In genomic region chr5:73445708-73446630, GRCh38 we compare ENCODE assay signal across 11 cellular contexts. TPM values are rescaled to one million over a fixed set of nuclear protein-coding genes. Genes with fewer than 3 reads are reported as not detected.
DNase-seq lines count a peak whose midpoint lies in the region; ATAC-seq and TF ChIP-seq lines count a peak whose summit lies in the region.
"Had no signal": no experiment of that assay in that cellular context is flagged by ENCODE, and none has a peak within 500 bp of the region (broad histone marks: within the 10 kb centered on the region; RNA-seq: fewer than 3 reads in every experiment).

No MANE protein-coding gene starts in this region.

- H3K36me3 Mint-ChIP-seq in activated CD4-positive, alpha-beta T cell treated with anti-CD3 and anti-CD28 coated beads for 36 hours (ENCODE audit: low read depth): no peaks in the 10 kb centered on the region
- peaks cover 2% of the 10 kb centered on the region for H3K36me3 Mint-ChIP-seq in T-helper 17 cell (ENCODE audit: low read depth)

- peak overlapping the region; percentile 85 for H3K4me2 ChIP-seq in smooth muscle cell

- 36% methylated on average over 7 of the region's 7 CpGs for WGBS in smooth muscle cell (ENCODE audit: low lambda C conversion rate)

- H3K27ac Mint-ChIP-seq in activated CD4-positive, alpha-beta T cell treated with anti-CD3 and anti-CD28 coated beads for 36 hours: no peak overlapping the region
- H3K27ac Mint-ChIP-seq in T-helper 17 cell: peak overlapping the region; percentile 89

- H3K4me1 Mint-ChIP-seq in activated CD4-positive, alpha-beta T cell treated with anti-CD3 and anti-CD28 coated beads for 36 hours: peaks cover 8% of the 10 kb centered on the region
- peaks cover 15% of the 10 kb centered on the region for H3K4me1 Mint-ChIP-seq in T-helper 17 cell

- ATAC-seq in activated CD4-positive, alpha-beta T cell treated with anti-CD3 and anti-CD28 coated beads for 36 hours: no peak
- ATAC-seq in T-helper 17 cell (no peak), HG03378 (IDR thresholded peaks at IDR 0.05; ENCODE audit: unreplicated experiment) (no peak)

- POLR2A ChIA-PET in activated CD4-positive, alpha-beta T cell treated with anti-CD3 and anti-CD28 coated beads for 36 hours (lab: Charles Lee): no interaction called here

- H2AFZ ChIP-seq in smooth muscle cell (ENCODE audit: low read depth): no peak overlapping the region

- no peak overlapping the region for H3K27ac ChIP-seq in smooth muscle cell (ENCODE audit: low read depth)
- H3K27ac ChIP-seq: BLaER1 treated with 17β-estradiol and CSF1 and Interleukin-3, amounts not matched to agents 10 nM and 100 nM had no signal

- H3F3A ChIP-seq in smooth muscle cell (ENCODE audit: low read depth): no peaks in the 10 kb centered on the region

- H3K27me3 Mint-ChIP-seq in activated CD4-positive, alpha-beta T cell treated with anti-CD3 and anti-CD28 coated beads for 36 hours: peaks cover 72% of the 10 kb centered on the region
- H3K27me3 Mint-ChIP-seq in T-helper 17 cell: peaks cover 70% of the 10 kb centered on the region

- no peak for DNase-seq in activated CD4-positive, alpha-beta T cell treated with anti-CD3 and anti-CD28 coated beads for 36 hours
- DNase-seq in activated CD4-positive, alpha-beta T cell treated with anti-CD3 and anti-CD28 coated beads for 1 hour: no peak
- DNase-seq in T-helper 17 cell (no peak), fibroblast of mammary gland (ENCODE audit: low read depth) (no peak), smooth muscle cell (lab: John Stamatoyannopoulos, UW; ENCODE audit: unreplicated experiment) (no peak), COLO829 (ENCODE audit: low spot score) (no peak), DMS53 (lab: John Stamatoyannopoulos, UW) (no peak)
- DNase-seq: activated gamma-delta T cell treated with Interleukin-2 at 50 U/mL for 16 hours; stimulated activated CD4-positive, alpha-beta T cell treated with anti-CD3 and anti-CD28 coated beads, Interleukin-15, amount 100 ng/mL, for 24 hours had no signal

- H4K20me1 ChIP-seq in smooth muscle cell (ENCODE audit: low read depth): peaks cover 39% of the 10 kb centered on the region

- intact Hi-C loops in activated CD4-positive, alpha-beta T cell treated with anti-CD3 and anti-CD28 coated beads for 36 hours (cut with DNase I, micrococcal nuclease): loop anchor here (5.0 kb wide), 2 partner anchors 51 to 284 kb away; partner anchors contain the start of gene BTF3 (in 1 of the 2)

- peaks cover 77% of the 10 kb centered on the region for H3K27me3 ChIP-seq in smooth muscle cell (ENCODE audit: low read depth)

- H3K9ac ChIP-seq in smooth muscle cell (ENCODE audit: low read depth): peak overlapping the region; percentile 8

- H3K79me2 ChIP-seq in smooth muscle cell (ENCODE audit: low read depth): peaks cover 20% of the 10 kb centered on the region

- H3K4me3 ChIP-seq in fibroblast of mammary gland (ENCODE audit: control insufficient read depth, low read depth, low read length) (peak overlapping the region; percentile 51), smooth muscle cell (peak overlapping the region; percentile 49)

- CTCF ChIA-PET in activated CD4-positive, alpha-beta T cell treated with anti-CD3 and anti-CD28 coated beads for 36 hours (lab: Charles Lee): interaction anchor here (0.6 to 1.1 kb wide), 3 partner anchors 147 to 230 kb away, joined by 3 read pairs; no protein-coding TSS in a partner anchor

- no peaks in the 10 kb centered on the region for H3K9me3 Mint-ChIP-seq in activated CD4-positive, alpha-beta T cell treated with anti-CD3 and anti-CD28 coated beads for 36 hours (ENCODE audit: low read depth)

- no peaks in the 10 kb centered on the region for H3K36me3 ChIP-seq in smooth muscle cell (ENCODE audit: low read depth)
- H3K36me3 ChIP-seq: BLaER1 treated with 17β-estradiol and CSF1 and Interleukin-3, amounts not matched to agents 10 nM and 100 nM had no signal

- H3K4me1 ChIP-seq in smooth muscle cell (ENCODE audit: low read depth): peaks cover 45% of the 10 kb centered on the region

- peaks cover 14% of the 10 kb centered on the region for H3K9me3 ChIP-seq in T-helper 17 cell (ENCODE audit: control insufficient read depth, low read length, poor library complexity, severe bottlenecking)
- H3K9me3 ChIP-seq in smooth muscle cell (replicated peaks; ENCODE audit: low read depth): no peaks in the 10 kb centered on the region

- H3K4me3 Mint-ChIP-seq in activated CD4-positive, alpha-beta T cell treated with anti-CD3 and anti-CD28 coated beads for 36 hours: peak overlapping the region; percentile 60
- H3K4me3 Mint-ChIP-seq in T-helper 17 cell: peak overlapping the region; percentile 81

- TF ChIP-seq CTCF in fibroblast of mammary gland (conservative IDR thresholded peaks at IDR 0.05; ENCODE audit: control insufficient read depth, insufficient read depth, low read depth, low read length): no peak
- no peak for TF ChIP-seq CTCF in smooth muscle cell (IDR thresholded peaks at IDR 0.05; ENCODE audit: borderline replicate concordance, insufficient read depth, poor library complexity, severe bottlenecking)

RNA-seq across cellular contexts. Expression of gene FOXD1, which starts 2.6 kb away (rescaled TPM):
- under 1 TPM; 0.23 to 0.48 TPM for total RNA-seq in activated CD4-positive, alpha-beta T cell treated with anti-CD3 and anti-CD28 coated beads for 36 hours
- not detected for total RNA-seq in T-helper 17 cell
- total RNA-seq in smooth muscle cell: 9.0 and 10.0 TPM in 2 replicates
- 13.8 and 14.3 TPM in 2 replicates for polyA plus RNA-seq in smooth muscle cell

RNA-seq across cellular contexts. Expression of gene BTF3, which starts 52.3 kb away (rescaled TPM):
- 1,000 to 10,000 TPM; 1,030 to 1,213 TPM for total RNA-seq in activated CD4-positive, alpha-beta T cell treated with anti-CD3 and anti-CD28 coated beads for 36 hours
- total RNA-seq in T-helper 17 cell (100 to 1,000 TPM; 600 to 744 TPM), smooth muscle cell (433 and 546 TPM in 2 replicates)
- polyA plus RNA-seq in smooth muscle cell: 409 and 460 TPM in 2 replicates
